9 cellular contexts compared by ENCODE assay signal in the genomic region with DNA sequence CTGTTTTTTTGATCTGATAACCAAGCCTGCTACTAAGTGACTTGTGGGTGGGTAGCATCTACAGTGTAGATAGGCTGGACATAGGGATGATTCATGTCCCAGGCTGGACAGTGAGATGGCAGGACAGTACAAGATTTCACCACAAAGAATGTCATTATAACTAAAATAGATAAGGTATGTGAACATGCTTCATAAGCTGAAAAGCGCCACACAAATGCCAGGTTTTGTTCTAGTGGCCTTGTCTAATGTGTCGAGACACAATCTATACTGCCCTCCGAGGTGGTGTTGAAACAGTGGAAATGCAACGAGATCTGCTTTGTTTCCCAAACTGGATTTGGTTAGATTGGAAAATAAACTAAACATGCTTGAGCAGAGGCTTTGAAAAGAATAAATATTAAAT. TPM values are rescaled to one million over a fixed set of nuclear protein-coding genes. Genes with fewer than 3 reads are reported as not detected.
A peak's percentile ranks its signal among the peaks of the same experiment; 100 is the strongest.
DNase-seq lines count a peak whose midpoint lies in the region; ATAC-seq, FAIRE-seq and TF ChIP-seq lines count a peak whose summit lies in the region.
"Had no signal": no experiment of that assay in that cellular context is flagged by ENCODE, and none has a peak within 500 bp of the region (broad histone marks: within the 10 kb centered on the region; RNA-seq: fewer than 3 reads in every experiment).

No MANE protein-coding gene starts in this region.

- H3K4me3 ChIP-seq in A673 (ENCODE audit: low read depth, low read length, poor library complexity, severe bottlenecking) (no peak overlapping the region), astrocyte of the cerebellum (ENCODE audit: low read depth, low read length) (no peak overlapping the region), kidney epithelial cell (ENCODE audit: low read depth, low read length) (no peak overlapping the region), pancreas (no peak overlapping the region)

- BruUV-seq in A673 (replicated peaks; lab: Mats Ljungman, UMichigan), result no TSS peak

- CTCF ChIA-PET in A673 (lab: Charles Lee), result interaction anchor here (0.6 to 1.0 kb wide), 2 partner anchors 25 to 82 kb away, joined by 3 read pairs; a partner anchor contains a TSS

- intact Hi-C loops in A673 (cut with micrococcal nuclease; ENCODE audit: unreplicated experiment), result loop anchor here (2.0 kb wide), 1 partner anchor 45 kb away; no protein-coding TSS in a partner anchor
- intact Hi-C loops in pancreas (cut with DNase I), result no loop called here

- FAIRE-seq in pancreas (lab: Jason Lieb, UNC), result no peak

- H3K9me3 ChIP-seq in A673 (ENCODE audit: low read depth, low read length, poor library complexity, severe bottlenecking) (no peaks in the 10 kb centered on the region), pancreas (no peaks in the 10 kb centered on the region)

- H3K4me1 ChIP-seq in A673 (ENCODE audit: insufficient read depth, low read length, poor library complexity, severe bottlenecking) (no peaks in the 10 kb centered on the region), pancreas (peaks cover 0 to 8% (median 5%) of the 10 kb centered on the region in 3 donors)

- ATAC-seq in HG03135 (IDR thresholded peaks at IDR 0.05; ENCODE audit: unreplicated experiment) (no peak), pancreas (no peak), HG03097 (IDR thresholded peaks at IDR 0.05; ENCODE audit: low FRiP score, unreplicated experiment) (no peak)

- POLR2A ChIA-PET in A673 (lab: Charles Lee; ENCODE audit: low non-redundant PET), result no interaction called here

- H3K36me3 ChIP-seq in A673 (ENCODE audit: insufficient read depth, low read length, poor library complexity, severe bottlenecking), result no peaks in the 10 kb centered on the region
- H3K36me3 ChIP-seq in kidney epithelial cell (ENCODE audit: control insufficient read depth, insufficient read depth, low read length), result no peaks in the 10 kb centered on the region
- no peaks in the 10 kb centered on the region for H3K36me3 ChIP-seq in pancreas

- no peak overlapping the region for H3K27ac ChIP-seq in A673 (ENCODE audit: low read depth, low read length, poor library complexity, severe bottlenecking)
- H3K27ac ChIP-seq in pancreas, result no peak overlapping the region

- in situ Hi-C loops in astrocyte of the cerebellum (cut with HindIII; ENCODE audit: low sequenced_read_pairs), result loop anchor here (5.0 kb wide), 1 partner anchor 66 kb away; no protein-coding TSS in a partner anchor

- peak; percentile 60 for TF ChIP-seq CTCF in A673 (conservative IDR thresholded peaks at IDR 0.05; ENCODE audit: low read depth, low read length)
- peak; percentile 33 for TF ChIP-seq CTCF in astrocyte of the cerebellum (IDR thresholded peaks at IDR 0.05; ENCODE audit: low read depth, low read length, missing control alignments)
- peak; percentile 42 for TF ChIP-seq CTCF in kidney epithelial cell (IDR thresholded peaks at IDR 0.05; ENCODE audit: insufficient read depth, low read length, poor library complexity, severe bottlenecking)
- peak in 1 of 4 donors; percentile 22 for TF ChIP-seq CTCF in pancreas (IDR thresholded peaks at IDR 0.05)

- whole genome bisulfite sequencing in pancreas, 2 donors, result 46 to 49% methylated on average over 4 of the region's 4 CpGs

- peak; percentile 63 for DNase-seq in A673 (ENCODE audit: low spot score)
- DNase-seq in H4 (ENCODE audit: low spot score), result peak; percentile 60
- DNase-seq in astrocyte of the cerebellum (ENCODE audit: low read depth), result peak; percentile 15
- no peak for DNase-seq in kidney epithelial cell (ENCODE audit: low read depth)
- no peak for DNase-seq in NCI-H82 treated with DMSO at 0.1 percent for 48 hours (lab: John Stamatoyannopoulos, UW; ENCODE audit: unreplicated experiment)
- DNase-seq in pancreas, result no peak
- DNase-seq: T1000 had no signal

- H3K27me3 ChIP-seq in A673 (replicated peaks; ENCODE audit: insufficient read depth, low read depth, low read length, poor library complexity), result no peaks in the 10 kb centered on the region
- H3K27me3 ChIP-seq in kidney epithelial cell (ENCODE audit: control insufficient read depth, insufficient read depth, low read length), result no peaks in the 10 kb centered on the region
- no peaks in the 10 kb centered on the region for H3K27me3 ChIP-seq in pancreas

RNA-seq across cellular contexts. Expression of a gene that starts 4.4 kb away (rescaled TPM):
- total RNA-seq in A673 (2021) (11.0 and 13.3 TPM in 2 replicates), kidney epithelial cell (114 and 126 TPM in 2 replicates), pancreas (10 to 100 TPM; 22.6 to 77.8 (median 40.6) TPM)
- total RNA-seq in H4 (2014; rRNA removed; shearing (Covaris generic)), result 77.5 and 79.4 TPM in 2 replicates
- 10 to 100 TPM; 53.1 to 74.7 TPM for polyA plus RNA-seq in pancreas

RNA-seq across cellular contexts. Expression of a gene that starts 58.0 kb away (rescaled TPM):
- 143 and 144 TPM in 2 replicates for total RNA-seq in A673 (2021)
- total RNA-seq in H4 (2014; rRNA removed; shearing (Covaris generic)), result 60.1 and 74.7 TPM in 2 replicates
- 4.4 and 5.3 TPM in 2 replicates for total RNA-seq in kidney epithelial cell
- total RNA-seq in pancreas, result under 1 TPM in 4 of 6 donors, not detected in 2; 0.12 to 0.90 (median 0.47) TPM
- polyA plus RNA-seq in pancreas, result not detected

Comparison
In these comparisons a context has a peak if more than half of its experiments do, and no peak if none do; other contexts are left out.
1. DNase-seq: peak in A673 (single experiment), H4 (single experiment) and astrocyte of the cerebellum (single experiment); none in kidney epithelial cell (single experiment), NCI-H82 treated with DMSO at 0.1 percent for 48 hours (single experiment) and pancreas (0 of 6).